In the genomic region with DNA sequence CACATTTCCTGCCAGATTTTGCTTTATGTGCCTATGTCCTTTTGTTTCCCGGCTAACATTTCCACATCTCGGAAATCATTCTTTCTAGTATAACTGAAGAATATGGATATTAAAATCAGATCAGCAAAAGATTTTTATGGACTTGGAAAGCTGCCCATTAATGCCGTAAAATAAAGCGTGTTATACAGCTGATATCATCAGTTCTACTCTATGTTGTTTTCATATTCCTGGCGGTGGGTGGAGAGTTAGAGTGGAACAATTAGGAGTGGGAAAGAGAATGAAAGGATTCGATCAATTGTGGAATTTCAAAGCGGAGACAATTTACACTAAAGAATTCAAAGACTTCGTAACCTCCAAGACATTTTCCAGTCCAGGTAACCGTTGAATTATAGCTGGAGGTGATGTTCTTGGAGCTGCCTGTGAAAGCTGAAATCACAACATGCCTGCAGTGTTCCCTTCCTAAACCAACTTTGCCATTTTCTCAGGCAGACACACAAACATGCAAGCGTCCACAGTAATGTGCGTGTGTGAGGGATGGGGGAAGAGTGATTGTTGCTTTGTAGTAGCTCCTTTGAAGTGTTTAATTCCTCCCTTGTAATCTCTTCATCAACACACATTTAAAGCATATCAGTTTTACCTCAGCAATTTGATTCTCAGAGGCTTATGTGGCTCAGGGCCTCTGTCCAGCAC, we compare ENCODE assay signal across 7 cellular contexts.
A peak's percentile ranks its signal among the peaks of the same experiment; 100 is the strongest.
DNase-seq lines count a peak whose midpoint lies in the region; ATAC-seq and TF ChIP-seq lines count a peak whose summit lies in the region.

No MANE protein-coding gene starts in this region.

- no peaks in the 10 kb centered on the region for H3K9me3 ChIP-seq in iPS-20b (ENCODE audit: insufficient read depth, low read depth, low read length)
- no peaks in the 10 kb centered on the region for H3K9me3 ChIP-seq in subcutaneous abdominal adipose tissue (ENCODE audit: control insufficient read depth in 5 of 5, low read length in 5 of 5)
- no peaks in the 10 kb centered on the region for H3K9me3 ChIP-seq in aorta (ENCODE audit: control insufficient read depth, low read length)

- H3K27ac Mint-ChIP-seq in activated CD8-positive, alpha-beta T cell treated with anti-CD3 and anti-CD28 coated beads for 36 hours = no peak overlapping the region

- no peaks in the 10 kb centered on the region for H3K36me3 ChIP-seq in iPS-20b (ENCODE audit: insufficient read depth, low read depth, low read length)
- no peaks in the 10 kb centered on the region for H3K36me3 ChIP-seq in subcutaneous abdominal adipose tissue (ENCODE audit: control insufficient read depth in 5 of 5, insufficient read depth in 5 of 5, low read length in 5 of 5)
- no peaks in the 10 kb centered on the region for H3K36me3 ChIP-seq in aorta (ENCODE audit: control insufficient read depth in 1 of 2, insufficient read depth in 2 of 2, low read length in 1 of 2)

- POLR2A ChIA-PET in activated CD8-positive, alpha-beta T cell treated with anti-CD3 and anti-CD28 coated beads for 36 hours (lab: Charles Lee) = interaction anchor here (1.2 to 3.7 kb wide), 10 partner anchors 14 to 241 kb away, joined by 3 to 35 read pairs (median 5); no protein-coding TSS in a partner anchor

- H3K27ac ChIP-seq in iPS-20b (ENCODE audit: low read length) (no peak overlapping the region), subcutaneous abdominal adipose tissue (ENCODE audit: low read depth, low read length) (peak overlapping the region; percentile 3), aorta (ENCODE audit: low read depth in 1 of 2, low read length in 2 of 2) (no peak overlapping the region)

- ATAC-seq in activated CD8-positive, alpha-beta T cell treated with anti-CD3 and anti-CD28 coated beads for 36 hours = peak; percentile 11
- no peak for ATAC-seq in HG03159 (IDR thresholded peaks at IDR 0.05; ENCODE audit: unreplicated experiment)
- ATAC-seq in aorta (ENCODE audit: low FRiP score) = no peak

- H3K9me3 Mint-ChIP-seq in activated CD8-positive, alpha-beta T cell treated with anti-CD3 and anti-CD28 coated beads for 36 hours = peaks cover 3% of the 10 kb centered on the region

- WGBS in aorta, 2 donors = 28 to 34% methylated on average over 11 of the region's 11 CpGs

- peaks cover 33% of the 10 kb centered on the region for H3K4me1 Mint-ChIP-seq in activated CD8-positive, alpha-beta T cell treated with anti-CD3 and anti-CD28 coated beads for 36 hours (ENCODE audit: low read depth)

- CTCF ChIA-PET in activated CD8-positive, alpha-beta T cell treated with anti-CD3 and anti-CD28 coated beads for 36 hours (lab: Charles Lee) = interaction anchor here (0.6 to 4.0 kb wide), 10 partner anchors 11 to 237 kb away, joined by 3 to 36 read pairs (median 4); no protein-coding TSS in a partner anchor

- no peaks in the 10 kb centered on the region for H3K27me3 Mint-ChIP-seq in activated CD8-positive, alpha-beta T cell treated with anti-CD3 and anti-CD28 coated beads for 36 hours

- no peak overlapping the region for H3K4me3 Mint-ChIP-seq in activated CD8-positive, alpha-beta T cell treated with anti-CD3 and anti-CD28 coated beads for 36 hours

- H3K4me1 ChIP-seq in iPS-20b (ENCODE audit: insufficient read depth, low read length) (peaks cover 42% of the 10 kb centered on the region), subcutaneous abdominal adipose tissue (ENCODE audit: control insufficient read depth in 5 of 5, insufficient read depth in 5 of 5, low read length in 5 of 5) (peaks cover 5 to 27% (median 16%) of the 10 kb centered on the region in 5 donors), aorta (ENCODE audit: control insufficient read depth in 1 of 2, insufficient read depth in 2 of 2, low read length in 2 of 2) (no peaks in the 10 kb centered on the region)

- TF ChIP-seq CTCF in HFF-Myc (IDR thresholded peaks at IDR 0.05; ENCODE audit: low read depth, low read length, missing control alignments) = no peak
- no peak for TF ChIP-seq CTCF in activated CD8-positive, alpha-beta T cell treated with anti-CD3 and anti-CD28 coated beads for 36 hours (IDR thresholded peaks at IDR 0.05)

- intact Hi-C loops in activated CD8-positive, alpha-beta T cell treated with anti-CD3 and anti-CD28 coated beads for 36 hours (cut with micrococcal nuclease) = loop anchor here (2.0 to 5.0 kb wide), 3 partner anchors 28 to 88 kb away; no protein-coding TSS in a partner anchor
- intact Hi-C loops in aorta (cut with DNase I) = no loop called here

- H3K9ac ChIP-seq in iPS-20b (ENCODE audit: low read depth, low read length) (peak overlapping the region; percentile 53), subcutaneous abdominal adipose tissue (ENCODE audit: low read length in 5 of 5) (peak overlapping the region in 1 of 5 donors; percentile 41)

- H3K4me3 ChIP-seq in HFF-Myc (replicated peaks; ENCODE audit: low read depth, low read length) (peak overlapping the region; percentile 20), iPS-20b (ENCODE audit: low read length) (peak overlapping the region; percentile 61; the same call in 1 of the 2 replicates), subcutaneous abdominal adipose tissue (ENCODE audit: low read depth in 1 of 5, low read length in 5 of 5) (peak overlapping the region; percentile 16 to 78 (median 57)), aorta (ENCODE audit: low read length in 2 of 2) (peak overlapping the region in 1 of 2 donors; percentile 22)

- no peak for DNase-seq in HFF-Myc (ENCODE audit: extremely low read depth, low read depth)
- DNase-seq in activated CD8-positive, alpha-beta T cell treated with anti-CD3 and anti-CD28 coated beads for 36 hours = no peak
- no peak for DNase-seq in stimulated activated CD4-positive, alpha-beta T cell treated with anti-CD3 and anti-CD28 coated beads, Interleukin-4, amount 100 ng/mL, for 1 hour
- no peak for DNase-seq in aorta

- H3K36me3 Mint-ChIP-seq in activated CD8-positive, alpha-beta T cell treated with anti-CD3 and anti-CD28 coated beads for 36 hours (ENCODE audit: low read depth) = no peaks in the 10 kb centered on the region

- H3K27me3 ChIP-seq in iPS-20b (ENCODE audit: insufficient read depth, low read length) (no peaks in the 10 kb centered on the region), subcutaneous abdominal adipose tissue (ENCODE audit: control insufficient read depth in 5 of 5, insufficient read depth in 4 of 5, low read length in 5 of 5) (peaks cover 0 to 4% (median 0%) of the 10 kb centered on the region in 5 donors), aorta (ENCODE audit: control insufficient read depth in 1 of 2, insufficient read depth in 2 of 2, low read length in 1 of 2) (no peaks in the 10 kb centered on the region)
